Comparison of ENCODE assay signal across 20 cellular contexts in the genomic region with DNA sequence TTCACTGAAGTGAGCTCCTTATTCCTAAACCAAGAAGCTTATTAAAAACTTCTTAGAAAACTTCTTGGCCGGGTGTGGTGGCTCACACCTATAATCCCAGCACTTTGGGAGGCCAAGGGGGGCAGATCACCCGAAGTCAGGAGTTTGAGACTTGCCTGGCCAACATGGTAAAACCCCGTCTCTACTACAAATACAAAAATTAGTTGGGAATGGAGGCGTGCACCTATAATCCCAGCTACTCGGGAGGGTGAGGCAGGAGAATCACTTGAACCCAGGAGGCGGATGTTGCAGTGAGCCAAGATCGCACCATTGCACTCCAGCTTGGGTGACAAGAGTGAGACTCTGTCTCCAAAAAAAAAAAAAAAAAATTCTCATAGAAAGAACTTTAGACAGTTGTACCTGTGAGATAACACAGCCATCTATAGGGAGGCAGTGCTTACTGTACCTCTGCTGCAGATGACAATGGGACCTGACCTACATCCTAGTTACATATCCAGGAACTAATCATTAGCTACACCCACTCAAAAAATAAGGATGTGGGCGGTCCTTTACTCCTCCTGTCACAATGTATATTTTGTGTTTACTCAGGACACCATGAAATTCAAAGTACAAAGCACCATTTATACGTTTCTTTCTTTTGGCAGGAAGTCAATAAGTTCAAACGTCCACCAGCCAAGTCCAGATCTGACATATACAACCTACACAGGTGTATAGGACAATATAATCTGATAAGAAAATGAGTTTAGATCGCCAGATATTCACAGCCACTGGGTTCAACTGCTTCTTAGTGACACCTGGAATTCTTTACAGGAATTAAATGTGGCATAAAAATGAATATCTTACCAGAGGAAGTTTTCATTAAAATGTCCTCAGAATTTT. TPM values are rescaled to one million over a fixed set of nuclear protein-coding genes. Genes with fewer than 3 reads are reported as not detected.
"Had no signal": no experiment of that assay in that cellular context is flagged by ENCODE, and none has a peak within 500 bp of the region (broad histone marks: within the 10 kb centered on the region; RNA-seq: fewer than 3 reads in every experiment).

No MANE protein-coding gene starts in this region.

- H3K9ac ChIP-seq: parathyroid adenoma had no signal

- H3K36me3 Mint-ChIP-seq: activated CD8-positive, alpha-beta memory T cell treated with anti-CD3 and anti-CD28 coated beads, Interleukin-2, amount 10 ng/mL, durations not matched to agents 7 days and 5 days; naive thymus-derived CD4-positive, alpha-beta T cell had no signal

- H3K27ac ChIP-seq: parathyroid adenoma, tibial artery, vagina had no signal

- H3K36me3 ChIP-seq: tibial artery, vagina had no signal

- H3K4me3 Mint-ChIP-seq: activated CD8-positive, alpha-beta memory T cell treated with anti-CD3 and anti-CD28 coated beads, Interleukin-2, amount 10 ng/mL, durations not matched to agents 7 days and 5 days; activated naive CD4-positive, alpha-beta T cell treated with anti-CD3 and anti-CD28 coated beads for 36 hours; activated naive CD8-positive, alpha-beta T cell treated with anti-CD3 and anti-CD28 coated beads, Interleukin-2, amount 50 U/mL, for 24 hours; naive thymus-derived CD4-positive, alpha-beta T cell; stimulated activated naive B cell treated with anti-CD40 and anti-IgM and Interleukin-4, amounts not matched to agents 10 μg/mL and 1 μg/mL and 100 μg/mL, for 72 hours had no signal

- H3K9me3 ChIP-seq: tibial artery, vagina had no signal

- H3K27me3 Mint-ChIP-seq: activated CD8-positive, alpha-beta memory T cell treated with anti-CD3 and anti-CD28 coated beads, Interleukin-2, amount 10 ng/mL, durations not matched to agents 7 days and 5 days; activated naive CD8-positive, alpha-beta T cell treated with anti-CD3 and anti-CD28 coated beads, Interleukin-2, amount 50 U/mL, for 24 hours had no signal

- H3K4me1 ChIP-seq: parathyroid adenoma, tibial artery, vagina had no signal

- H3K27me3 ChIP-seq: tibial artery, vagina had no signal

- H3K27ac Mint-ChIP-seq: activated CD8-positive, alpha-beta memory T cell treated with anti-CD3 and anti-CD28 coated beads, Interleukin-2, amount 10 ng/mL, durations not matched to agents 7 days and 5 days; activated naive CD4-positive, alpha-beta T cell treated with anti-CD3 and anti-CD28 coated beads for 36 hours; activated naive CD8-positive, alpha-beta T cell treated with anti-CD3 and anti-CD28 coated beads, Interleukin-2, amount 50 U/mL, for 24 hours; activated T-helper 2 cell treated with anti-CD3 and anti-CD28 coated beads, Interferon-gamma antibody, Interleukin-2, Interleukin-4, amounts not matched to agents 10 μg/mL and 5 μg/mL and 100 μg/mL, durations not matched to agents 14 hours and 24 hours and 36 hours; naive thymus-derived CD4-positive, alpha-beta T cell; stimulated activated naive B cell treated with anti-CD40 and anti-IgM and Interleukin-4, amounts not matched to agents 10 μg/mL and 1 μg/mL and 100 μg/mL, for 72 hours had no signal

- H3K4me1 Mint-ChIP-seq: activated CD8-positive, alpha-beta memory T cell treated with anti-CD3 and anti-CD28 coated beads, Interleukin-2, amount 10 ng/mL, durations not matched to agents 7 days and 5 days; activated naive CD8-positive, alpha-beta T cell treated with anti-CD3 and anti-CD28 coated beads, Interleukin-2, amount 50 U/mL, for 24 hours; naive thymus-derived CD4-positive, alpha-beta T cell; stimulated activated naive B cell treated with anti-CD40 and anti-IgM and Interleukin-4, amounts not matched to agents 10 μg/mL and 1 μg/mL and 100 μg/mL, for 72 hours had no signal

- H3K4me3 ChIP-seq: lung, tibial artery, vagina had no signal

- DNase-seq: activated CD4-positive, alpha-beta T cell treated with anti-CD3 and anti-CD28 coated beads, Interleukin-2, amount 50 U/mL, for 48 hours; activated CD8-positive, alpha-beta memory T cell treated with anti-CD3 and anti-CD28 coated beads, Interleukin-2, amount 10 ng/mL, durations not matched to agents 7 days and 5 days; activated naive CD4-positive, alpha-beta T cell treated with anti-CD3 and anti-CD28 coated beads for 36 hours; activated naive CD8-positive, alpha-beta T cell treated with anti-CD3 and anti-CD28 coated beads, Interleukin-2, amount 50 U/mL, for 24 hours; activated T-cell treated with anti-CD3 and anti-CD28 coated beads, Interleukin-2, amount 50 U/mL, for 1 hour; aorta; effector memory CD4-positive, alpha-beta T cell; head of caudate nucleus; left cardiac atrium; midbrain; naive thymus-derived CD4-positive, alpha-beta T cell; stimulated activated CD4-positive, alpha-beta T cell treated with anti-CD3 and anti-CD28 coated beads, Interleukin-15, amount 100 ng/mL, for 24 hours; stimulated activated CD4-positive, alpha-beta T cell treated with anti-CD3 and anti-CD28 coated beads, Interleukin-4, amount 100 ng/mL, for 1 hour; stimulated activated naive B cell treated with anti-CD40 and anti-IgM and Interleukin-4, amounts not matched to agents 10 μg/mL and 1 μg/mL and 100 μg/mL, for 72 hours; T1000; tibial artery had no signal

- H3K9me3 Mint-ChIP-seq: activated T-helper 2 cell treated with anti-CD3 and anti-CD28 coated beads, Interferon-gamma antibody, Interleukin-2, Interleukin-4, amounts not matched to agents 10 μg/mL and 5 μg/mL and 100 μg/mL, durations not matched to agents 14 hours and 24 hours and 36 hours had no signal

RNA-seq across cellular contexts. Expression of gene STXBP6, which starts 14.9 kb away (rescaled TPM):
- total RNA-seq: activated CD8-positive, alpha-beta memory T cell treated with anti-CD3 and anti-CD28 coated beads, Interleukin-2, amount 10 ng/mL, durations not matched to agents 7 days and 5 days; activated naive CD4-positive, alpha-beta T cell treated with anti-CD3 and anti-CD28 coated beads for 36 hours; activated T-helper 2 cell treated with anti-CD3 and anti-CD28 coated beads, Interferon-gamma antibody, Interleukin-2, Interleukin-4, amounts not matched to agents 10 μg/mL and 5 μg/mL and 100 μg/mL, durations not matched to agents 14 hours and 24 hours and 36 hours; naive thymus-derived CD4-positive, alpha-beta T cell had no signal
